ENCODE assay signal across 13 cellular contexts in genomic region chr21:45378258-45378966, GRCh38. TPM values are rescaled to one million over a fixed set of nuclear protein-coding genes. Genes with fewer than 3 reads are reported as not detected.
DNase-seq lines count a peak whose midpoint lies in the region; ATAC-seq and TF ChIP-seq lines count a peak whose summit lies in the region.
"Had no signal": no experiment of that assay in that cellular context is flagged by ENCODE, and none has a peak within 500 bp of the region (broad histone marks: within the 10 kb centered on the region; RNA-seq: fewer than 3 reads in every experiment).

No MANE protein-coding gene starts in this region.

- H3K9ac ChIP-seq in SK-N-SH = no peak overlapping the region

- POLR2A ChIA-PET in SK-N-SH (lab: Yijun Ruan, JAX) = no interaction called here

- no peak for TF ChIP-seq POLR2A in erythroblast (IDR thresholded peaks at IDR 0.05; ENCODE audit: low read length)

- no peak overlapping the region for H3K27ac ChIP-seq in SK-N-SH (ENCODE audit: low read depth in 2 of 2, low read length in 1 of 2)
- H3K27ac ChIP-seq in skin epidermis = peak overlapping the region in 12 of 21 experiments; percentile 13 to 80 (median 60)
- H3K27ac ChIP-seq: 22Rv1 had no signal

- H3K9me2 ChIP-seq in SK-N-SH = no peaks in the 10 kb centered on the region

- H3K79me2 ChIP-seq in SK-N-SH (ENCODE audit: insufficient read depth) = no peaks in the 10 kb centered on the region

- no peak for TF ChIP-seq EP300 in SK-N-SH (IDR thresholded peaks at IDR 0.05; ENCODE audit: borderline replicate concordance in 1 of 2, low read depth in 1 of 2, low read length in 1 of 2)

- H3K4me2 ChIP-seq in SK-N-SH = no peak overlapping the region

- WGBS in SK-N-SH (ENCODE audit: low lambda C conversion rate) = 77% methylated on average over 13 of the region's 13 CpGs

- H3K36me3 ChIP-seq in SK-N-SH (replicated peaks in 1 of 2; ENCODE audit: control insufficient read depth in 1 of 2, insufficient read depth in 2 of 2, low read length in 1 of 2) = no peaks in the 10 kb centered on the region

- no peak overlapping the region for H2AFZ ChIP-seq in SK-N-SH (ENCODE audit: low read depth)

- DNase-seq in SK-N-SH (no peak), astrocyte of the hippocampus (ENCODE audit: low read depth, low spot score) (peak; percentile 86), iPS-NIHi7 (ENCODE audit: extremely low spot score) (peak; percentile 66), erythroblast (lab: John Stamatoyannopoulos, UW) (no peak), SIG-M5 treated with dmso at 0.1 percent for 504 hours (lab: John Stamatoyannopoulos, UW; ENCODE audit: unreplicated experiment) (no peak)
- DNase-seq: caudate nucleus; NCI-H1105 treated with DMSO at 0.1 percent for 48 hours; NK-92 treated with Interleukin-12 subunit alpha and Interleukin-12 subunit beta, amount 100 ng/mL, for 24 hours; stimulated activated CD4-positive, alpha-beta T cell treated with anti-CD3 and anti-CD28 coated beads, Interleukin-2, amount 100 ng/mL, for 48 hours had no signal

- ATAC-seq in SK-N-SH treated with all-trans-retinoic acid at 6 μM for 48 hours (peak; percentile 52; the same call in 2 of the 3 replicates), HG02588 (IDR thresholded peaks at IDR 0.05; ENCODE audit: unreplicated experiment) (no peak)

- H3K4me1 ChIP-seq in SK-N-SH (ENCODE audit: control insufficient read depth in 1 of 2, insufficient read depth in 2 of 2, low read depth in 1 of 2, low read length in 1 of 2) = no peaks in the 10 kb centered on the region

- H3K4me3 ChIP-seq in SK-N-SH (ENCODE audit: low read depth in 2 of 2, low read length in 1 of 2) (no peak overlapping the region), skin epidermis (no peak overlapping the region)

- no peaks in the 10 kb centered on the region for H3F3A ChIP-seq in SK-N-SH (replicated peaks; ENCODE audit: insufficient read depth)

- CTCF ChIA-PET in SK-N-SH (lab: Yijun Ruan, JAX) = no interaction called here

- H3K27me3 ChIP-seq in SK-N-SH (ENCODE audit: insufficient read depth) = no peaks in the 10 kb centered on the region

- no peak for TF ChIP-seq RAD21 in SK-N-SH (IDR thresholded peaks at IDR 0.05; ENCODE audit: low read length)

- no peaks in the 10 kb centered on the region for H3K9me3 ChIP-seq in SK-N-SH

- H4K20me1 ChIP-seq in SK-N-SH (ENCODE audit: insufficient read depth) = no peaks in the 10 kb centered on the region

- TF ChIP-seq CTCF in SK-N-SH (IDR thresholded peaks at IDR 0.05) = no peak

TF ChIP-seq in SK-N-SH treated with all-trans-retinoic acid at 6 μM for 48 hours, 23 proteins besides CTCF, POLR2A, EP300 and RAD21:
- TF ChIP-seq PATZ1 (CRISPR knock-in tag; IDR thresholded peaks at IDR 0.05; ENCODE audit: borderline replicate concordance) (no peak), TOX (CRISPR knock-in tag; IDR thresholded peaks at IDR 0.05; ENCODE audit: borderline replicate concordance) (no peak)

TF ChIP-seq in SK-N-SH, 30 proteins besides CTCF, POLR2A, EP300 and RAD21:
- TF ChIP-seq FOXJ3 (CRISPR knock-in tag; IDR thresholded peaks at IDR 0.05) = no peak

RNA-seq across cellular contexts. Expression of gene COL18A1, which starts 26.6 kb away (rescaled TPM):
- 93.6 and 118 TPM in 2 replicates for polyA plus RNA-seq in SK-N-SH (2012; rRNA removed)
- polyA plus RNA-seq in SK-N-SH (2012; cell fraction: cytosol; rRNA removed) = 51.8 and 89.1 TPM in 2 replicates
- polyA plus RNA-seq in SK-N-SH (2012; cell fraction: nucleus; rRNA removed) = 287 and 525 TPM in 2 replicates

Comparison
In these comparisons a context has a peak if more than half of its experiments do, and no peak if none do; other contexts are left out.
1. DNase-seq: peak in astrocyte of the hippocampus (single experiment) and iPS-NIHi7 (single experiment); none in SK-N-SH (single experiment), erythroblast (0 of 2) and SIG-M5 treated with dmso at 0.1 percent for 504 hours (single experiment).
2. H3K27ac ChIP-seq: peak in skin epidermis (12 of 21); none in SK-N-SH (0 of 2).